8 cellular contexts compared by ENCODE assay signal in the genomic region with DNA sequence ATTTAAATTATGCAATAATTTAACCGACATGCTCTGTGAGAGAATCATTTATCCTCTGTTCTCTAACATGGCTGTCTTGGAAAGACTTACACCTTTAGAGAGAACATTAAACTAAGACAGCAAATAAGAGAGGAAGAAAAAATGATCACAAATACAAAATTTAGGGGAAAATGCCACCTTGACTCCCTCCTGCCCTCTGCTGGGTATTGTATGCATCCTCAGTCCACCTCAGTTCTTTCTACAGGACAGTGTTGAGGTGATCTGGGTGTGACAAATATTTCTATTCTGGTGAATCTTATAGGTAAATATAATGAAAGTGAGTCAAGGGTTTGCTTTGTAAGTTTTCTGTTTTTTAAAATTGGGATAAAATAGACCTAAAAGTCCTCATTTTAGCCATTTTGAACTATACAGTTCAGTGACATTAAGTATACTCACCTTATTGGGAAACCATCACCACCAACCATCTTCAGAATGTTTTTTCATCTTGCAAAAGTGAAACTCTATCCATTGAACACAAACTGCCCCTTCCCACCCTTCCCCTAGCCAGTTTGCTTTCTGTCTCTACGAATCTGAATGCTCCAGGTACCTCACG.
DNase-seq lines count a peak whose midpoint lies in the region; ATAC-seq and TF ChIP-seq lines count a peak whose summit lies in the region.

No MANE protein-coding gene starts in this region.

- H3K36me3 ChIP-seq in H7 (replicated peaks; ENCODE audit: control insufficient read depth, insufficient read depth, low read length) = no peaks in the 10 kb centered on the region; the same call in none of the 2 replicates
- no peaks in the 10 kb centered on the region for H3K36me3 ChIP-seq in WERI-Rb-1
- no peaks in the 10 kb centered on the region for H3K36me3 ChIP-seq in thoracic aorta

- H3K9me3 ChIP-seq in WERI-Rb-1 (ENCODE audit: severe bottlenecking) (no peaks in the 10 kb centered on the region), thoracic aorta (no peaks in the 10 kb centered on the region)

- H3K4me3 ChIP-seq in H7 (ENCODE audit: insufficient read depth, low read depth, low read length) (no peak overlapping the region), WERI-Rb-1 (ENCODE audit: low read depth, low read length) (no peak overlapping the region), thoracic aorta (no peak overlapping the region)

- ATAC-seq in thoracic aorta (ENCODE audit: insufficient number of reproducible peaks, low FRiP score, low read depth) (no peak), HG02970 (IDR thresholded peaks at IDR 0.05; ENCODE audit: low FRiP score, unreplicated experiment) (no peak)

- H3K27ac ChIP-seq in WERI-Rb-1 (no peak overlapping the region), thoracic aorta (no peak overlapping the region)

- TF ChIP-seq CTCF in WERI-Rb-1 (IDR thresholded peaks at IDR 0.05; ENCODE audit: low read depth, low read length) (peak; percentile 66), thoracic aorta (IDR thresholded peaks at IDR 0.05) (peak; percentile 56)

- DNase-seq in D341Med (ENCODE audit: low spot score) = peak; percentile 38
- peak; percentile 19 for DNase-seq in H7
- no peak for DNase-seq in WERI-Rb-1
- DNase-seq in germinal center (ENCODE audit: low spot score) = peak; percentile 26
- no peak for DNase-seq in thoracic aorta (ENCODE audit: low spot score)
- DNase-seq in COLO829 (ENCODE audit: low spot score) = no peak
- DNase-seq in A172 (ENCODE audit: low spot score) = no peak

- no peaks in the 10 kb centered on the region for H3K4me1 ChIP-seq in thoracic aorta (ENCODE audit: control insufficient read depth in 1 of 2, low read depth in 2 of 2)

- no peaks in the 10 kb centered on the region for H3K27me3 ChIP-seq in H7 (ENCODE audit: control insufficient read depth, insufficient read depth, low read length)
- no peaks in the 10 kb centered on the region for H3K27me3 ChIP-seq in WERI-Rb-1 (ENCODE audit: insufficient read depth, low read depth, severe bottlenecking)
- no peaks in the 10 kb centered on the region for H3K27me3 ChIP-seq in thoracic aorta (replicated peaks; ENCODE audit: insufficient read depth)

Comparison
In these comparisons a context has a peak if more than half of its experiments do, and no peak if none do; other contexts are left out.
1. DNase-seq: peak in D341Med (single experiment), H7 (single experiment) and germinal center (single experiment); none in WERI-Rb-1 (single experiment), thoracic aorta (single experiment), COLO829 (single experiment) and A172 (single experiment).